ENCODE assay signal across 26 cellular contexts in the genomic region with DNA sequence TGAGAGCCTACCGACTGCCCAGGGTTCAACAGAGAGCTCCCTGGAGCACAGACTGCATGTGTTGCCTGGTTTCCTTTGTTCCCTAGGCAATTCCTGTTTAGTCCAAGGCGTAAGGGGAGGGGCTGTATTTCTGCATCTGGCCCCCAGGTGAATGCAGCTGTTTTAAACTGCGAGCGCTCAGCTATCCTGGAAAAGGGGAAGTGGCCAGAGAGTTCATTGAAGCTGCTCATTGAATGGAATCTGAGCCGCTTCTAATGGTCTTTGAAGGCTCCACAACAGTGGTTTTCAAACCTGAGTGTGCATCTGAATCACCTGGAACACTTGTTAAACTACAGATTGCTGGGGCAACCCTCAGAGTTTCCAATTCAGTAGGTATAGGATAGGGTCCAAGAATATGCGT. TPM values are rescaled to one million over a fixed set of nuclear protein-coding genes. Genes with fewer than 3 reads are reported as not detected.
A peak's percentile ranks its signal among the peaks of the same experiment; 100 is the strongest.
DNase-seq lines count a peak whose midpoint lies in the region; FAIRE-seq and TF ChIP-seq lines count a peak whose summit lies in the region.
"Had no signal": no experiment of that assay in that cellular context is flagged by ENCODE, and none has a peak within 500 bp of the region (broad histone marks: within the 10 kb centered on the region; RNA-seq: fewer than 3 reads in every experiment).

No MANE protein-coding gene starts in this region.

- H3K36me3 ChIP-seq in BLaER1 (no peaks in the 10 kb centered on the region), bronchial epithelial cell (ENCODE audit: control insufficient read depth, insufficient read depth, low read length) (no peaks in the 10 kb centered on the region), tibial nerve (no peaks in the 10 kb centered on the region), osteoblast (ENCODE audit: insufficient read depth, low read length) (no peaks in the 10 kb centered on the region)
- H3K36me3 ChIP-seq: BE2C, HAP-1, SJSA1 had no signal

- H3K4me3 ChIP-seq in BLaER1 = no peak overlapping the region
- H3K4me3 ChIP-seq in bronchial epithelial cell (ENCODE audit: low read depth, low read length) = no peak overlapping the region
- no peak overlapping the region for H3K4me3 ChIP-seq in tibial nerve
- no peak overlapping the region for H3K4me3 ChIP-seq in osteoblast (ENCODE audit: insufficient read depth, low read length)
- H3K4me3 ChIP-seq: GM23338, HAP-1, SJSA1 had no signal

- H4K20me1 ChIP-seq in BLaER1 (no peaks in the 10 kb centered on the region), osteoblast (ENCODE audit: insufficient read depth, low read length) (no peaks in the 10 kb centered on the region)

- no peak for TF ChIP-seq POLR2A in tibial nerve (IDR thresholded peaks at IDR 0.05)

- H3K9me3 Mint-ChIP-seq in activated T-cell treated with anti-CD3 and anti-CD28 coated beads, Interleukin-2, amount 50 U/mL, for 24 hours = peaks cover 4% of the 10 kb centered on the region
- H3K9me3 Mint-ChIP-seq: CD4-positive, alpha-beta T cell had no signal

- H2AFZ ChIP-seq in osteoblast (ENCODE audit: low read length) = no peak overlapping the region
- H2AFZ ChIP-seq: GM23338 had no signal

- H3K4me2 ChIP-seq in BLaER1 = peak overlapping the region; percentile 50
- no peak overlapping the region for H3K4me2 ChIP-seq in osteoblast (ENCODE audit: insufficient read depth, low read length)
- H3K4me2 ChIP-seq: GM23338 had no signal

- no peaks in the 10 kb centered on the region for H3K36me3 Mint-ChIP-seq in activated T-cell treated with anti-CD3 and anti-CD28 coated beads, Interleukin-2, amount 50 U/mL, for 24 hours (ENCODE audit: low read depth)

- no peaks in the 10 kb centered on the region for H3K4me1 Mint-ChIP-seq in activated T-cell treated with anti-CD3 and anti-CD28 coated beads, Interleukin-2, amount 50 U/mL, for 24 hours (ENCODE audit: low read depth)

- DNase-seq in ELF-1 (ENCODE audit: low read depth, low spot score) = peak; percentile 44
- peak; percentile 56 for DNase-seq in NCI-H146 treated with DMSO at 0.1 percent for 48 hours (lab: John Stamatoyannopoulos, UW; ENCODE audit: unreplicated experiment)
- DNase-seq in bronchial epithelial cell (ENCODE audit: low read depth) = no peak
- no peak for DNase-seq in tibial nerve (ENCODE audit: low spot score in 2 of 2)
- no peak for DNase-seq in activated T-cell treated with anti-CD3 and anti-CD28 coated beads, Interleukin-2, amount 50 U/mL, for 24 hours
- no peak for DNase-seq in osteoblast (ENCODE audit: insufficient read length, low spot score, missing footprints)
- DNase-seq: BE2C; CD4-positive, alpha-beta T cell; DND-41; IMR-90; NCI-H1092 treated with DMSO at 0.1 percent for 48 hours; NCI-H1436 treated with DMSO at 0.1 percent for 48 hours; NCI-H2029 treated with DMSO at 0.1 percent for 48 hours; NCI-H2171 treated with DMSO at 0.1 percent for 48 hours; NCI-H446 treated with DMSO at 0.1 percent for 48 hours; NCI-H774; T-helper 9 cell had no signal

- H3K27me3 ChIP-seq in BLaER1 (no peaks in the 10 kb centered on the region), bronchial epithelial cell (ENCODE audit: control insufficient read depth, insufficient read depth, low read length) (no peaks in the 10 kb centered on the region), tibial nerve (no peaks in the 10 kb centered on the region), osteoblast (ENCODE audit: insufficient read depth, low read length) (no peaks in the 10 kb centered on the region)
- H3K27me3 ChIP-seq: BE2C had no signal

- no peak for TF ChIP-seq EP300 in tibial nerve (IDR thresholded peaks at IDR 0.05)

- WGBS in tibial nerve, 2 donors = 62 to 74% methylated on average over 6 of the region's 6 CpGs

- H3K79me2 ChIP-seq in osteoblast (ENCODE audit: insufficient read depth, low read length) = no peaks in the 10 kb centered on the region

- H3K27ac ChIP-seq in BLaER1 = no peak overlapping the region
- H3K27ac ChIP-seq in tibial nerve = no peak overlapping the region
- H3K27ac ChIP-seq in osteoblast (ENCODE audit: low read depth, low read length) = no peak overlapping the region
- H3K27ac ChIP-seq: SJSA1 had no signal

- H3K4me1 ChIP-seq in BLaER1 = peaks cover 12% of the 10 kb centered on the region
- H3K4me1 ChIP-seq in tibial nerve = no peaks in the 10 kb centered on the region
- no peaks in the 10 kb centered on the region for H3K4me1 ChIP-seq in osteoblast (ENCODE audit: insufficient read depth, low read length)
- H3K4me1 ChIP-seq: BE2C, HAP-1, SJSA1 had no signal

- no peak overlapping the region for H3K27ac Mint-ChIP-seq in activated T-cell treated with anti-CD3 and anti-CD28 coated beads, Interleukin-2, amount 50 U/mL, for 24 hours
- H3K27ac Mint-ChIP-seq: CD4-positive, alpha-beta T cell; GM23338 had no signal

- FAIRE-seq in bronchial epithelial cell (lab: Jason Lieb, UNC) = peak; percentile 60
- FAIRE-seq: GM18507, RCC 7860 had no signal

- peaks cover 19% of the 10 kb centered on the region for H3K27me3 Mint-ChIP-seq in activated T-cell treated with anti-CD3 and anti-CD28 coated beads, Interleukin-2, amount 50 U/mL, for 24 hours

- TF ChIP-seq CTCF in bronchial epithelial cell (IDR thresholded peaks at IDR 0.05; ENCODE audit: insufficient read depth, low read length, severe bottlenecking) (no peak), tibial nerve (IDR thresholded peaks at IDR 0.05) (no peak), osteoblast (IDR thresholded peaks at IDR 0.05; ENCODE audit: extremely low read depth, low read depth, low read length) (no peak)

- H3K9ac ChIP-seq in BLaER1 = no peak overlapping the region

- H3K9me3 ChIP-seq in BLaER1 = peaks cover 18% of the 10 kb centered on the region
- H3K9me3 ChIP-seq in tibial nerve = peaks cover 0 to 6% (median 0%) of the 10 kb centered on the region in 4 donors
- H3K9me3 ChIP-seq in osteoblast (ENCODE audit: low read depth, low read length) = no peaks in the 10 kb centered on the region
- H3K9me3 ChIP-seq: BE2C, HAP-1, SJSA1 had no signal

- no peak overlapping the region for H3K4me3 Mint-ChIP-seq in activated T-cell treated with anti-CD3 and anti-CD28 coated beads, Interleukin-2, amount 50 U/mL, for 24 hours
- H3K4me3 Mint-ChIP-seq: CD4-positive, alpha-beta T cell; GM23338 had no signal

RNA-seq across cellular contexts. Expression of a gene that starts 18.1 kb away (rescaled TPM):
- total RNA-seq in bronchial epithelial cell (under 0.01 TPM in 1 of 2 replicates, not detected in the other), tibial nerve (10 to 100 TPM in 1 of 4 donors, 1 to 10 TPM in 3; 1.4 to 10.8 (median 2.3) TPM), osteoblast (not detected in 2 replicates)
- total RNA-seq: CD4-positive, alpha-beta T cell; G401; IMR-90; M059J; SJSA1; T-helper 1 cell treated with Interleukin-12 subunit alpha and Interleukin-12 subunit beta and Interleukin-4 antibody, amounts not matched to agents 30 ng/mL and 1 ng/mL, for 36 hours had no signal

Comparison
In these comparisons a context has a peak if more than half of its experiments do, and no peak if none do; other contexts are left out.
1. DNase-seq: peak in ELF-1 (single experiment) and NCI-H146 treated with DMSO at 0.1 percent for 48 hours (single experiment); none in bronchial epithelial cell (single experiment), tibial nerve (0 of 2), activated T-cell treated with anti-CD3 and anti-CD28 coated beads, Interleukin-2, amount 50 U/mL, for 24 hours (single experiment) and osteoblast (single experiment).